In genomic region chr1:113780363-113781146, GRCh38 we compare ENCODE assay signal across 10 cellular contexts. TPM values are rescaled to one million over a fixed set of nuclear protein-coding genes. Genes with fewer than 3 reads are reported as not detected.
DNase-seq lines count a peak whose midpoint lies in the region; ATAC-seq lines count a peak whose summit lies in the region.
"Had no signal": no experiment of that assay in that cellular context is flagged by ENCODE, and none has a peak within 500 bp of the region (broad histone marks: within the 10 kb centered on the region; RNA-seq: fewer than 3 reads in every experiment).

No MANE protein-coding gene starts in this region.

- peak; percentile 20 for ATAC-seq in activated CD8-positive, alpha-beta memory T cell treated with anti-CD3 and anti-CD28 coated beads, Interleukin-2, amount 10 ng/mL, durations not matched to agents 7 days and 5 days
- ATAC-seq in HG03066 (IDR thresholded peaks at IDR 0.05; ENCODE audit: low read depth, unreplicated experiment) = peak; percentile 49
- ATAC-seq in stimulated activated effector memory CD8-positive, alpha-beta T cell treated with anti-CD3 and anti-CD28 coated beads, Interleukin-12 subunit alpha, Interleukin-12 subunit beta, amount 100 ng/mL, for 72 hours = peak; percentile 12

- H3K4me3 Mint-ChIP-seq in activated CD8-positive, alpha-beta memory T cell treated with anti-CD3 and anti-CD28 coated beads, Interleukin-2, amount 10 ng/mL, durations not matched to agents 7 days and 5 days = no peak overlapping the region
- H3K4me3 Mint-ChIP-seq in stimulated activated effector memory CD8-positive, alpha-beta T cell treated with anti-CD3 and anti-CD28 coated beads, Interleukin-12 subunit alpha, Interleukin-12 subunit beta, amount 100 ng/mL, for 72 hours = no peak overlapping the region

- peaks cover 4% of the 10 kb centered on the region for H3K9me3 Mint-ChIP-seq in activated CD8-positive, alpha-beta memory T cell treated with anti-CD3 and anti-CD28 coated beads, Interleukin-2, amount 10 ng/mL, durations not matched to agents 7 days and 5 days (ENCODE audit: low read depth)
- peaks cover 4% of the 10 kb centered on the region for H3K9me3 Mint-ChIP-seq in stimulated activated effector memory CD8-positive, alpha-beta T cell treated with anti-CD3 and anti-CD28 coated beads, Interleukin-12 subunit alpha, Interleukin-12 subunit beta, amount 100 ng/mL, for 72 hours

- H3K36me3 Mint-ChIP-seq in activated CD8-positive, alpha-beta memory T cell treated with anti-CD3 and anti-CD28 coated beads, Interleukin-2, amount 10 ng/mL, durations not matched to agents 7 days and 5 days = peaks cover 28% of the 10 kb centered on the region
- peaks cover 35% of the 10 kb centered on the region for H3K36me3 Mint-ChIP-seq in stimulated activated effector memory CD8-positive, alpha-beta T cell treated with anti-CD3 and anti-CD28 coated beads, Interleukin-12 subunit alpha, Interleukin-12 subunit beta, amount 100 ng/mL, for 72 hours

- CTCF ChIA-PET in activated CD8-positive, alpha-beta memory T cell treated with anti-CD3 and anti-CD28 coated beads, Interleukin-2, amount 10 ng/mL, durations not matched to agents 7 days and 5 days (lab: Charles Lee) = interaction anchor here (0.8 to 2.0 kb wide), 2 partner anchors 22 to 52 kb away, joined by 3 to 10 read pairs; partner anchors contain the start of gene PHTF1

- DNase-seq in activated CD8-positive, alpha-beta memory T cell treated with anti-CD3 and anti-CD28 coated beads, Interleukin-2, amount 10 ng/mL, durations not matched to agents 7 days and 5 days = no peak
- DNase-seq in activated CD8-positive, alpha-beta memory T cell treated with anti-CD3 and anti-CD28 coated beads for 24 hours = no peak
- DNase-seq in SW480 (ENCODE audit: low spot score) (peak; percentile 5), cerebellar cortex (ENCODE audit: low spot score) (no peak), superior temporal gyrus (ENCODE audit: extremely low spot score) (no peak)
- no peak for DNase-seq in stimulated activated effector memory CD8-positive, alpha-beta T cell treated with anti-CD3 and anti-CD28 coated beads, Interleukin-12 subunit alpha, Interleukin-12 subunit beta, amount 100 ng/mL, for 72 hours (ENCODE audit: low spot score in 2 of 2)
- no peak for DNase-seq in activated CD8-positive, alpha-beta memory T cell treated with anti-CD3 and anti-CD28 coated beads, Interleukin-2, amount 50 U/mL, for 48 hours
- DNase-seq: NCI-H1105 treated with DMSO at 0.1 percent for 48 hours; stimulated activated CD4-positive, alpha-beta T cell treated with anti-CD3 and anti-CD28 coated beads, Interleukin-4, amount 100 ng/mL, for 4 hours had no signal

- H3K4me1 Mint-ChIP-seq in activated CD8-positive, alpha-beta memory T cell treated with anti-CD3 and anti-CD28 coated beads, Interleukin-2, amount 10 ng/mL, durations not matched to agents 7 days and 5 days = peaks cover 20% of the 10 kb centered on the region
- peaks cover 14% of the 10 kb centered on the region for H3K4me1 Mint-ChIP-seq in stimulated activated effector memory CD8-positive, alpha-beta T cell treated with anti-CD3 and anti-CD28 coated beads, Interleukin-12 subunit alpha, Interleukin-12 subunit beta, amount 100 ng/mL, for 72 hours

- no peaks in the 10 kb centered on the region for H3K27me3 Mint-ChIP-seq in activated CD8-positive, alpha-beta memory T cell treated with anti-CD3 and anti-CD28 coated beads, Interleukin-2, amount 10 ng/mL, durations not matched to agents 7 days and 5 days

- H3K27ac Mint-ChIP-seq in activated CD8-positive, alpha-beta memory T cell treated with anti-CD3 and anti-CD28 coated beads, Interleukin-2, amount 10 ng/mL, durations not matched to agents 7 days and 5 days = no peak overlapping the region
- no peak overlapping the region for H3K27ac Mint-ChIP-seq in stimulated activated effector memory CD8-positive, alpha-beta T cell treated with anti-CD3 and anti-CD28 coated beads, Interleukin-12 subunit alpha, Interleukin-12 subunit beta, amount 100 ng/mL, for 72 hours

RNA-seq across cellular contexts. Expression of gene PHTF1, which starts 21.3 kb away (rescaled TPM):
- 10 to 100 TPM; 27.8 to 30.4 TPM for total RNA-seq in activated CD8-positive, alpha-beta memory T cell treated with anti-CD3 and anti-CD28 coated beads, Interleukin-2, amount 10 ng/mL, durations not matched to agents 7 days and 5 days

RNA-seq across cellular contexts. Expression of gene RSBN1, which starts 31.7 kb away (rescaled TPM):
- total RNA-seq in activated CD8-positive, alpha-beta memory T cell treated with anti-CD3 and anti-CD28 coated beads, Interleukin-2, amount 10 ng/mL, durations not matched to agents 7 days and 5 days = 10 to 100 TPM; 23.7 to 24.9 TPM
